12 cellular contexts compared by ENCODE assay signal in the genomic region with DNA sequence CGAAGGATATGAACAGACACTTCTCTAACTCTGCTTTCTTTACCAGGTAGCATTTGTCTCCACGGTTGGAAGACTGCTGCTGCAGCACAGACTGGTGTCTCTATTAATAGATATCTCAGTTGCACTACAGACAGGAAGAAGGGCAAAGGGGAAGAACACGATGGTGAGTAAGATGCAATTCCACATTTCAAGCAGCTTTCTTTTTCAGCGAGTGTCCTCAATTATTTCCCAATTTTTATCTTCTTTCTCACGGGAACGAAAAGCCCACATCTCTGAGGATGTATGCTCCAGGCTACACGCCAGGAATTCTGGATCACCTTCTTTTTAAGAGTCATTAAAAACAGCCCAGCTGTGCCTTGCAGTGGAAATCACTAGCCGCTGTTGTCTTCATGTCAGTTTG.
DNase-seq lines count a peak whose midpoint lies in the region; ATAC-seq and TF ChIP-seq lines count a peak whose summit lies in the region.
"Had no signal": no experiment of that assay in that cellular context is flagged by ENCODE, and none has a peak within 500 bp of the region (broad histone marks: within the 10 kb centered on the region; RNA-seq: fewer than 3 reads in every experiment).

No MANE protein-coding gene starts in this region.

- TF ChIP-seq POLR2A in tibial nerve (IDR thresholded peaks at IDR 0.05): no peak

- peak; percentile 38 to 93 (median 85) for ATAC-seq in heart right ventricle

- no peaks in the 10 kb centered on the region for H3K27me3 ChIP-seq in AG04450 (ENCODE audit: control insufficient read depth, insufficient read depth, low read length)
- no peaks in the 10 kb centered on the region for H3K27me3 ChIP-seq in heart right ventricle
- no peaks in the 10 kb centered on the region for H3K27me3 ChIP-seq in tibial nerve

- intact Hi-C loops in heart right ventricle (cut with DNase I): no loop called here

- POLR2A ChIA-PET in AG04450 (lab: Yijun Ruan, JAX): no interaction called here

- H3K27ac ChIP-seq in AG04450 (ENCODE audit: low read depth, low read length): no peak overlapping the region
- H3K27ac ChIP-seq in heart right ventricle: peak overlapping the region; percentile 5 to 57 (median 44)
- H3K27ac ChIP-seq in tibial nerve: no peak overlapping the region
- H3K27ac ChIP-seq: thoracic aorta had no signal

- no peaks in the 10 kb centered on the region for H3K36me3 ChIP-seq in heart right ventricle
- H3K36me3 ChIP-seq in tibial nerve: no peaks in the 10 kb centered on the region
- H3K36me3 ChIP-seq: thoracic aorta had no signal

- H3K9me3 Mint-ChIP-seq in HFFc6: peaks cover 12% of the 10 kb centered on the region

- no peak overlapping the region for H3K4me3 ChIP-seq in AG04450 (ENCODE audit: low read depth, low read length)
- peak overlapping the region in 3 of 10 donors; percentile 4 to 23 (median 13) for H3K4me3 ChIP-seq in heart right ventricle
- no peak overlapping the region for H3K4me3 ChIP-seq in tibial nerve
- H3K4me3 ChIP-seq: thoracic aorta had no signal

- WGBS in heart right ventricle, 2 donors: 24% methylated on average over 8 of the region's 8 CpGs
- whole genome bisulfite sequencing in tibial nerve, 2 donors: 40 to 48% methylated on average over 8 of the region's 8 CpGs

- peaks cover 41% of the 10 kb centered on the region for H3K4me1 Mint-ChIP-seq in HFFc6 (ENCODE audit: low read depth)
- H3K4me1 Mint-ChIP-seq: CD4-positive, CD25-positive, alpha-beta regulatory T cell had no signal

- CTCF ChIA-PET in AG04450 (lab: Charles Lee): no interaction called here

- peak overlapping the region; percentile 59 for H3K4me3 Mint-ChIP-seq in HFFc6
- H3K4me3 Mint-ChIP-seq: CD4-positive, CD25-positive, alpha-beta regulatory T cell had no signal

- TF ChIP-seq CTCF in AG04450 (IDR thresholded peaks at IDR 0.05; ENCODE audit: low read depth, low read length) (no peak), HFFc6 (IDR thresholded peaks at IDR 0.05) (no peak), heart right ventricle (IDR thresholded peaks at IDR 0.05) (no peak), tibial nerve (IDR thresholded peaks at IDR 0.05) (no peak)

- H3K4me1 ChIP-seq in heart right ventricle (peaks cover 0 to 13% (median 0%) of the 10 kb centered on the region in 9 donors), tibial nerve (no peaks in the 10 kb centered on the region)

- peak; percentile 34 for DNase-seq in AG04450 (ENCODE audit: low read depth, low spot score)
- DNase-seq in HFFc6: peak; percentile 31
- DNase-seq in SKM-1 treated with dmso at 0.1 percent for 144 hours (lab: John Stamatoyannopoulos, UW; ENCODE audit: unreplicated experiment): peak; percentile 51
- no peak for DNase-seq in heart right ventricle
- DNase-seq in NCI-H1048 (lab: John Stamatoyannopoulos, UW): no peak
- no peak for DNase-seq in tibial nerve (ENCODE audit: low spot score in 2 of 2)
- DNase-seq in stimulated activated CD4-positive, alpha-beta T cell treated with anti-CD3 and anti-CD28 coated beads, Interleukin-4, amount 100 ng/mL, for 4 hours: no peak
- DNase-seq in NCI-H82 treated with DMSO at 0.1 percent for 48 hours (lab: John Stamatoyannopoulos, UW; ENCODE audit: unreplicated experiment): no peak
- DNase-seq: CD4-positive, CD25-positive, alpha-beta regulatory T cell; effector CD8-positive, alpha-beta T cell; NCI-H345 had no signal

- peaks cover 12% of the 10 kb centered on the region for H3K36me3 Mint-ChIP-seq in HFFc6 (ENCODE audit: low read depth)
- H3K36me3 Mint-ChIP-seq: CD4-positive, CD25-positive, alpha-beta regulatory T cell had no signal

- H3K9me3 ChIP-seq in AG04450 (ENCODE audit: control insufficient read depth, insufficient read depth, low read length) (no peaks in the 10 kb centered on the region; the same call in 1 of the 2 replicates), heart right ventricle (peaks cover 0 to 12% (median 5%) of the 10 kb centered on the region in 11 donors), tibial nerve (peaks cover 0 to 8% (median 0%) of the 10 kb centered on the region in 4 donors)
- H3K9me3 ChIP-seq: thoracic aorta had no signal

- TF ChIP-seq EP300 in tibial nerve (IDR thresholded peaks at IDR 0.05): no peak

- no peaks in the 10 kb centered on the region for H3K27me3 Mint-ChIP-seq in HFFc6 (ENCODE audit: insufficient read depth)

- H3K27ac Mint-ChIP-seq in HFFc6: peak overlapping the region; percentile 39
- H3K27ac Mint-ChIP-seq: CD4-positive, CD25-positive, alpha-beta regulatory T cell had no signal

Comparison
In these comparisons a context has a peak if more than half of its experiments do, and no peak if none do; other contexts are left out.
1. DNase-seq: peak in AG04450 (single experiment), HFFc6 (single experiment) and SKM-1 treated with dmso at 0.1 percent for 144 hours (single experiment); none in heart right ventricle (0 of 2), NCI-H1048 (single experiment), tibial nerve (0 of 2), stimulated activated CD4-positive, alpha-beta T cell treated with anti-CD3 and anti-CD28 coated beads, Interleukin-4, amount 100 ng/mL, for 4 hours (0 of 2) and NCI-H82 treated with DMSO at 0.1 percent for 48 hours (single experiment).
2. H3K27ac ChIP-seq: peak in heart right ventricle (10 of 10); none in AG04450 (single experiment) and tibial nerve (0 of 4).